ENCODE assay signal across 8 cellular contexts in genomic region chr9:137305788-137306545, GRCh38. TPM values are rescaled to one million over a fixed set of nuclear protein-coding genes. Genes with fewer than 3 reads are reported as not detected.
A peak's percentile ranks its signal among the peaks of the same experiment; 100 is the strongest.
DNase-seq lines count a peak whose midpoint lies in the region; ATAC-seq and TF ChIP-seq lines count a peak whose summit lies in the region.

No MANE protein-coding gene starts in this region.

- no peak overlapping the region for H2BK5ac ChIP-seq in mesendoderm (ENCODE audit: low read length)

- H3K4me1 ChIP-seq in left ventricle myocardium inferior: peaks cover 59% of the 10 kb centered on the region
- peaks cover 46% of the 10 kb centered on the region for H3K4me1 ChIP-seq in colonic mucosa
- H3K4me1 ChIP-seq in mesendoderm (ENCODE audit: control insufficient read depth, low read depth, low read length): peaks cover 8% of the 10 kb centered on the region
- H3K4me1 ChIP-seq in aorta (ENCODE audit: control insufficient read depth in 1 of 2, insufficient read depth in 2 of 2, low read length in 2 of 2): no peaks in the 10 kb centered on the region
- peaks cover 36% of the 10 kb centered on the region for H3K4me1 ChIP-seq in testis

- DNase-seq in left ventricle myocardium inferior (peak; percentile 20), left ventricle myocardium superior (no peak), colonic mucosa (no peak), mesendoderm (no peak), aorta (peak; percentile 46 to 76), testis (no peak), mucosa of gallbladder (ENCODE audit: low spot score) (no peak)

- WGBS in mesendoderm (ENCODE audit: extremely low coverage, insufficient coverage, low lambda C conversion rate): no CpG with 5 or more reads among the region's 22 CpGs
- WGBS in aorta, 2 donors: 28 to 34% methylated on average over 18 to 22 of the region's 22 CpGs
- 35 to 39% methylated on average over 15 to 22 of the region's 22 CpGs for WGBS in testis, 2 donors

- ATAC-seq in left ventricle myocardium superior: no peak
- no peak for ATAC-seq in aorta (ENCODE audit: low FRiP score)
- no peak for ATAC-seq in GM18868 (IDR thresholded peaks at IDR 0.05; ENCODE audit: unreplicated experiment)

- H3K18ac ChIP-seq in mesendoderm (ENCODE audit: low read length): no peak overlapping the region

- H3K79me2 ChIP-seq in mesendoderm (ENCODE audit: control insufficient read depth, insufficient read depth, low read length): no peaks in the 10 kb centered on the region

- no peak for TF ChIP-seq CTCF in left ventricle myocardium inferior (IDR thresholded peaks at IDR 0.05; ENCODE audit: borderline replicate concordance)
- TF ChIP-seq CTCF in colonic mucosa (IDR thresholded peaks at IDR 0.05): no peak
- TF ChIP-seq CTCF in testis (IDR thresholded peaks at IDR 0.05): no peak

- no peak overlapping the region for H2BK120ac ChIP-seq in mesendoderm (ENCODE audit: low read depth, low read length)

- intact Hi-C loops in left ventricle myocardium inferior (cut with micrococcal nuclease) (no loop called here), left ventricle myocardium superior (cut with micrococcal nuclease) (no loop called here), colonic mucosa (cut with DNase I) (no loop called here), aorta (cut with DNase I) (no loop called here), testis (cut with DNase I; ENCODE audit: low total_unique reads) (no loop called here)

- H3K9me3 ChIP-seq in left ventricle myocardium inferior (replicated peaks): no peaks in the 10 kb centered on the region
- no peaks in the 10 kb centered on the region for H3K9me3 ChIP-seq in colonic mucosa
- H3K9me3 ChIP-seq in aorta (ENCODE audit: control insufficient read depth, low read length): no peaks in the 10 kb centered on the region
- H3K9me3 ChIP-seq in testis: no peaks in the 10 kb centered on the region

- peak overlapping the region; percentile 42 for H3K56ac ChIP-seq in mesendoderm (ENCODE audit: low read length)

- TF ChIP-seq POLR2A in testis (IDR thresholded peaks at IDR 0.05): no peak

- no peak overlapping the region for H4K5ac ChIP-seq in mesendoderm (ENCODE audit: low read length)

- H3K4ac ChIP-seq in mesendoderm (ENCODE audit: low read depth, low read length): no peak overlapping the region

- peak overlapping the region; percentile 91 for H3K27ac ChIP-seq in left ventricle myocardium inferior (replicated peaks)
- peak overlapping the region; percentile 98 for H3K27ac ChIP-seq in colonic mucosa
- no peak overlapping the region for H3K27ac ChIP-seq in mesendoderm (ENCODE audit: low read depth, low read length)
- no peak overlapping the region for H3K27ac ChIP-seq in aorta (ENCODE audit: low read depth in 1 of 2, low read length in 2 of 2)
- H3K27ac ChIP-seq in testis: peak overlapping the region in 1 of 2 donors; percentile 19

- H2AK5ac ChIP-seq in mesendoderm (ENCODE audit: low read length): no peak overlapping the region

- H3K27me3 ChIP-seq in left ventricle myocardium inferior (ENCODE audit: low read depth) (peaks cover 37% of the 10 kb centered on the region), colonic mucosa (no peaks in the 10 kb centered on the region), mesendoderm (ENCODE audit: insufficient read depth, low read length, poor library complexity) (no peaks in the 10 kb centered on the region), aorta (ENCODE audit: control insufficient read depth in 1 of 2, insufficient read depth in 2 of 2, low read length in 1 of 2) (no peaks in the 10 kb centered on the region), testis (no peaks in the 10 kb centered on the region)

- H3K4me3 ChIP-seq in left ventricle myocardium inferior (peak overlapping the region; percentile 55), colonic mucosa (peak overlapping the region; percentile 33), mesendoderm (ENCODE audit: low read length) (no peak overlapping the region), aorta (ENCODE audit: low read length in 2 of 2) (no peak overlapping the region), testis (no peak overlapping the region)

- H3K4me2 ChIP-seq in mesendoderm (ENCODE audit: low read length): no peak overlapping the region

- no peak overlapping the region for H3K23ac ChIP-seq in mesendoderm (ENCODE audit: low read length)

- no peak overlapping the region for H2BK15ac ChIP-seq in mesendoderm (replicated peaks; ENCODE audit: low read depth)

- H3K36me3 ChIP-seq in left ventricle myocardium inferior: no peaks in the 10 kb centered on the region
- no peaks in the 10 kb centered on the region for H3K36me3 ChIP-seq in colonic mucosa
- no peaks in the 10 kb centered on the region for H3K36me3 ChIP-seq in mesendoderm (ENCODE audit: control insufficient read depth, insufficient read depth, low read length)
- H3K36me3 ChIP-seq in aorta (ENCODE audit: control insufficient read depth in 1 of 2, insufficient read depth in 2 of 2, low read length in 1 of 2): no peaks in the 10 kb centered on the region
- no peaks in the 10 kb centered on the region for H3K36me3 ChIP-seq in testis (ENCODE audit: low read depth, missing control alignments)

- H4K8ac ChIP-seq in mesendoderm (ENCODE audit: low read depth, low read length): no peak overlapping the region

- H3K9ac ChIP-seq in colonic mucosa (ENCODE audit: low read depth in 2 of 2, low read length in 2 of 2) (peak overlapping the region; percentile 78 to 96), mesendoderm (ENCODE audit: low read length) (no peak overlapping the region)

- H3K79me1 ChIP-seq in mesendoderm (ENCODE audit: low read length): no peaks in the 10 kb centered on the region

RNA-seq across cellular contexts. Expression of gene NRARP, which starts 3.9 kb away (rescaled TPM):
- total RNA-seq in left ventricle myocardium inferior (5.1 TPM), left ventricle myocardium superior (4.0 TPM), colonic mucosa (100 to 1,000 TPM; 120 to 178 TPM), aorta (10 to 100 TPM; 13.3 to 26.6 TPM), testis (10 to 100 TPM; 14.4 to 40.6 TPM), mucosa of gallbladder (124 TPM)
- 4.0 TPM for polyA plus RNA-seq in mesendoderm (2013, experiment 1 of 2)
- 4.5 TPM for polyA plus RNA-seq in mesendoderm (2013, experiment 2 of 2)
- polyA plus RNA-seq in aorta (under 1 TPM; 0.50 to 0.97 TPM), testis (ENCODE audit: insufficient read depth, low read depth, low replicate concordance) (5.2 TPM)

RNA-seq across cellular contexts. Expression of gene TOR4A, which starts 28.4 kb away (rescaled TPM):
- total RNA-seq in left ventricle myocardium inferior (16.3 TPM), left ventricle myocardium superior (19.3 TPM), colonic mucosa (10 to 100 TPM; 57.1 to 63.9 TPM), aorta (10 to 100 TPM; 10.4 to 14.0 TPM), testis (1 to 10 TPM; 3.4 to 4.5 TPM), mucosa of gallbladder (61.6 TPM)
- 4.1 TPM for polyA plus RNA-seq in mesendoderm (2013, experiment 1 of 2)
- polyA plus RNA-seq in mesendoderm (2013, experiment 2 of 2): 4.0 TPM
- polyA plus RNA-seq in aorta (1 to 10 TPM; 2.6 to 6.0 TPM), testis (ENCODE audit: insufficient read depth, low read depth, low replicate concordance) (2.1 TPM)

RNA-seq across cellular contexts. Expression of gene NELFB, which starts 50.8 kb away (rescaled TPM):
- total RNA-seq in left ventricle myocardium inferior (35.2 TPM), left ventricle myocardium superior (43.6 TPM), colonic mucosa (10 to 100 TPM; 62.1 to 87.1 TPM), aorta (10 to 100 TPM; 35.5 to 40.9 TPM), testis (10 to 100 TPM; 60.9 to 76.7 TPM), mucosa of gallbladder (61.2 TPM)
- polyA plus RNA-seq in mesendoderm (2013, experiment 1 of 2): 39.7 TPM
- polyA plus RNA-seq in mesendoderm (2013, experiment 2 of 2): 39.7 TPM
- polyA plus RNA-seq in aorta (10 to 100 TPM; 21.7 to 47.9 TPM), testis (ENCODE audit: insufficient read depth, low read depth, low replicate concordance) (55.0 TPM)

RNA-seq across cellular contexts. Expression of gene STPG3, which starts 54.9 kb away (rescaled TPM):
- 0.58 TPM for total RNA-seq in left ventricle myocardium inferior
- 0.69 TPM for total RNA-seq in left ventricle myocardium superior
- total RNA-seq in colonic mucosa: not detected
- 0.14 TPM for polyA plus RNA-seq in mesendoderm (2013, experiment 1 of 2)
- polyA plus RNA-seq in mesendoderm (2013, experiment 2 of 2): 0.15 TPM
- total RNA-seq in aorta: not detected
- polyA plus RNA-seq in aorta: not detected
- 10 to 100 TPM; 14.6 to 34.1 TPM for total RNA-seq in testis
- 58.9 TPM for polyA plus RNA-seq in testis (ENCODE audit: insufficient read depth, low read depth, low replicate concordance)
- total RNA-seq in mucosa of gallbladder: not detected

Comparison
In these comparisons a context has a peak if more than half of its experiments do, and no peak if none do; other contexts are left out.
1. DNase-seq: peak in left ventricle myocardium inferior (single experiment) and aorta (2 of 2); none in left ventricle myocardium superior (single experiment), colonic mucosa (single experiment), mesendoderm (single experiment), testis (single experiment) and mucosa of gallbladder (single experiment).
2. H3K27ac ChIP-seq: peak in left ventricle myocardium inferior (single experiment) and colonic mucosa (single experiment); none in mesendoderm (single experiment) and aorta (0 of 2).
3. H3K4me3 ChIP-seq: peak in left ventricle myocardium inferior (single experiment) and colonic mucosa (single experiment); none in mesendoderm (single experiment), aorta (0 of 2) and testis (0 of 2).